In genomic region chr6:45136495-45136894, GRCh38 we compare ENCODE assay signal across 8 cellular contexts.
"Had no signal": no experiment of that assay in that cellular context is flagged by ENCODE, and none has a peak within 500 bp of the region (broad histone marks: within the 10 kb centered on the region; RNA-seq: fewer than 3 reads in every experiment).

No MANE protein-coding gene starts in this region.

- ATAC-seq: GM12878 had no signal

- H3K4me3 ChIP-seq: GM12878 had no signal

- FAIRE-seq: G401.6, GM12878, GM12891, GM12892, GM18507, GM19239 had no signal

- DNase-seq: GDM1, GF-D8 had no signal
